Comparison of ENCODE assay signal across 8 cellular contexts in genomic region chr4:153785830-153786721, GRCh38. TPM values are rescaled to one million over a fixed set of nuclear protein-coding genes. Genes with fewer than 3 reads are reported as not detected.
DNase-seq lines count a peak whose midpoint lies in the region; ATAC-seq lines count a peak whose summit lies in the region.

No MANE protein-coding gene starts in this region.

- H3K36me3 Mint-ChIP-seq in activated naive CD8-positive, alpha-beta T cell treated with anti-CD3 and anti-CD28 coated beads, Interleukin-2, amount 50 U/mL, for 24 hours (ENCODE audit: low read depth): no peaks in the 10 kb centered on the region

- no peak for ATAC-seq in activated naive CD8-positive, alpha-beta T cell treated with anti-CD3 and anti-CD28 coated beads, Interleukin-2, amount 50 U/mL, for 24 hours
- ATAC-seq in GM18498 (IDR thresholded peaks at IDR 0.05; ENCODE audit: unreplicated experiment) (no peak), left colon (no peak)

- no peaks in the 10 kb centered on the region for H3K9me3 Mint-ChIP-seq in activated naive CD8-positive, alpha-beta T cell treated with anti-CD3 and anti-CD28 coated beads, Interleukin-2, amount 50 U/mL, for 24 hours

- intact Hi-C loops in left colon (cut with DNase I, micrococcal nuclease): no loop called here

- DNase-seq in DMS53 treated with DMSO at 0.1 percent for 48 hours (lab: John Stamatoyannopoulos, UW; ENCODE audit: unreplicated experiment) (peak; percentile 23), astrocyte of the hippocampus (ENCODE audit: low read depth, low spot score) (peak; percentile 59), medulla oblongata (ENCODE audit: extremely low spot score) (peak; percentile 42), left colon (no peak), caudate nucleus (lab: John Stamatoyannopoulos, UW) (no peak)
- peak; percentile 37 for DNase-seq in Jurkat, Clone E6-1 (ENCODE audit: low read depth, low spot score)
- DNase-seq in activated naive CD8-positive, alpha-beta T cell treated with anti-CD3 and anti-CD28 coated beads, Interleukin-2, amount 50 U/mL, for 24 hours: no peak

- no peak overlapping the region for H3K27ac Mint-ChIP-seq in activated naive CD8-positive, alpha-beta T cell treated with anti-CD3 and anti-CD28 coated beads, Interleukin-2, amount 50 U/mL, for 24 hours

- peaks cover 26% of the 10 kb centered on the region for H3K4me1 Mint-ChIP-seq in activated naive CD8-positive, alpha-beta T cell treated with anti-CD3 and anti-CD28 coated beads, Interleukin-2, amount 50 U/mL, for 24 hours

- H3K4me3 Mint-ChIP-seq in activated naive CD8-positive, alpha-beta T cell treated with anti-CD3 and anti-CD28 coated beads, Interleukin-2, amount 50 U/mL, for 24 hours: no peak overlapping the region

- no peak overlapping the region for H3K4me3 ChIP-seq in Jurkat, Clone E6-1 (ENCODE audit: low read length)

- peaks cover 78% of the 10 kb centered on the region for H3K27me3 Mint-ChIP-seq in activated naive CD8-positive, alpha-beta T cell treated with anti-CD3 and anti-CD28 coated beads, Interleukin-2, amount 50 U/mL, for 24 hours

- H3K27ac ChIP-seq in caudate nucleus (ENCODE audit: low read depth, low read length): no peak overlapping the region

RNA-seq across cellular contexts. Expression of gene SFRP2, which starts 2.8 kb away (rescaled TPM):
- not detected for polyA plus RNA-seq in Jurkat, Clone E6-1 (2012; ENCODE audit: insufficient read depth, insufficient read length)
- total RNA-seq in left colon: 10 to 100 TPM in 1 of 2 donors, 1 to 10 TPM in 1; 7.8 to 49.3 TPM

RNA-seq across cellular contexts. Expression of gene RNF175, which starts 26.3 kb away (rescaled TPM):
- polyA plus RNA-seq in Jurkat, Clone E6-1 (2012; ENCODE audit: insufficient read depth, insufficient read length): not detected
- total RNA-seq in left colon: not detected

Comparison
In these comparisons a context has a peak if more than half of its experiments do, and no peak if none do; other contexts are left out.
1. DNase-seq: peak in DMS53 treated with DMSO at 0.1 percent for 48 hours (single experiment), Jurkat, Clone E6-1 (single experiment), astrocyte of the hippocampus (single experiment) and medulla oblongata (single experiment); none in activated naive CD8-positive, alpha-beta T cell treated with anti-CD3 and anti-CD28 coated beads, Interleukin-2, amount 50 U/mL, for 24 hours (single experiment), left colon (0 of 2) and caudate nucleus (0 of 61).